In genomic region chr16:878071-878784, GRCh38 we compare ENCODE assay signal across 10 cellular contexts.
DNase-seq lines count a peak whose midpoint lies in the region; ATAC-seq and TF ChIP-seq lines count a peak whose summit lies in the region.
"Had no signal": no experiment of that assay in that cellular context is flagged by ENCODE, and none has a peak within 500 bp of the region (broad histone marks: within the 10 kb centered on the region; RNA-seq: fewer than 3 reads in every experiment).

No MANE protein-coding gene starts in this region.

- H3K27me3 ChIP-seq in gastrocnemius medialis = no peaks in the 10 kb centered on the region
- H3K27me3 ChIP-seq: body of pancreas had no signal

- TF ChIP-seq POLR2A in gastrocnemius medialis (IDR thresholded peaks at IDR 0.05) = no peak

- no peak overlapping the region for H3K27ac ChIP-seq in gastrocnemius medialis
- H3K27ac ChIP-seq: body of pancreas had no signal

- ATAC-seq in gastrocnemius medialis (no peak), GM19455 (IDR thresholded peaks at IDR 0.05; ENCODE audit: unreplicated experiment) (no peak)
- ATAC-seq: body of pancreas had no signal

- in situ Hi-C loops in gastrocnemius medialis (cut with MboI; ENCODE audit: low sequenced_read_pairs in 4 of 4) = no loop called here

- no peak overlapping the region for H3K4me3 ChIP-seq in gastrocnemius medialis
- H3K4me3 ChIP-seq: body of pancreas had no signal

- TF ChIP-seq EP300 in Ishikawa (IDR thresholded peaks at IDR 0.05; ENCODE audit: borderline replicate concordance) = no peak

- H3K9me3 ChIP-seq in gastrocnemius medialis = no peaks in the 10 kb centered on the region
- H3K9me3 ChIP-seq: body of pancreas had no signal

- TF ChIP-seq RAD21 in Ishikawa (IDR thresholded peaks at IDR 0.05; ENCODE audit: low read depth) = peak; percentile 30; the same call in 1 of the 2 replicates

- no peaks in the 10 kb centered on the region for H3K36me3 ChIP-seq in gastrocnemius medialis

- no peaks in the 10 kb centered on the region for H3K4me1 ChIP-seq in gastrocnemius medialis
- H3K4me1 ChIP-seq: body of pancreas had no signal

- intact Hi-C loops in gastrocnemius medialis (cut with DNase I; ENCODE audit: low total_unique reads) = no loop called here

- no peak for TF ChIP-seq CTCF in gastrocnemius medialis (IDR thresholded peaks at IDR 0.05 in 4 of 5, conservative IDR thresholded peaks at IDR 0.05 in 1 of 5)

- peak; percentile 22 for DNase-seq in NCI-H748 (lab: John Stamatoyannopoulos, UW; ENCODE audit: unreplicated experiment)
- no peak for DNase-seq in NCI-H748 treated with DMSO at 0.1 percent for 48 hours (lab: John Stamatoyannopoulos, UW)
- peak; percentile 51 for DNase-seq in astrocyte of the hippocampus (ENCODE audit: low read depth, low spot score)
- peak; percentile 18 for DNase-seq in stimulated activated CD4-positive, alpha-beta T cell treated with anti-CD3 and anti-CD28 coated beads, Interleukin-12 subunit alpha, Interleukin-12 subunit beta, amount 100 ng/mL, for 4 hours
- DNase-seq in hippocampal formation (lab: John Stamatoyannopoulos, UW) = no peak
- no peak for DNase-seq in gastrocnemius medialis
- DNase-seq: body of pancreas, NCI-H345 had no signal

TF ChIP-seq in Ishikawa, 13 proteins besides CTCF, POLR2A, EP300 and RAD21:
- TF ChIP-seq YY1 (IDR thresholded peaks at IDR 0.05; ENCODE audit: low read depth) (no peak), MAX (IDR thresholded peaks at IDR 0.05) (peak; percentile 27; the same call in 1 of the 2 replicates)

Comparison
In these comparisons a context has a peak if more than half of its experiments do, and no peak if none do; other contexts are left out.
1. DNase-seq: peak in NCI-H748 (single experiment), astrocyte of the hippocampus (single experiment) and stimulated activated CD4-positive, alpha-beta T cell treated with anti-CD3 and anti-CD28 coated beads, Interleukin-12 subunit alpha, Interleukin-12 subunit beta, amount 100 ng/mL, for 4 hours (single experiment); none in NCI-H748 treated with DMSO at 0.1 percent for 48 hours (single experiment), hippocampal formation (0 of 2) and gastrocnemius medialis (0 of 2).